In the genomic region with DNA sequence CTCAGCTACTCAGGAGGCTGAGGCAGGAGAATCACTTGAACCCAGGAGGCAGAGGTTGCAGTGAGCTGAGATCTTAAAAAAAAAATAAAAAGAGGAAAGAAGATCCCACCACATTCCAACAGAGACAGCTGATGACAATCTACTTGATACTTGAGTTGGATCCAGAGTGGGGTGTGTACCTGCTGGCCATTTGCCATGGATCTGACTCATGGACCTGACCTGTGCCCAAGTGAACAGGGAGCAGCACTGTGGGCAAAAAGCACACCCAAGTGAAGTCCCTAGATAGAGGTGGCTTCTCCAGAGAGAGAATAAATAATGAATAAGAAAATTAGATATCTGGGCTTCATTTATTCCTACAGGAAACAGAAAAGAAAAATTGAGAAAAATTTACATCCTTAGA, we compare ENCODE assay signal across 24 cellular contexts.
A peak's percentile ranks its signal among the peaks of the same experiment; 100 is the strongest.
DNase-seq lines count a peak whose midpoint lies in the region; ATAC-seq and TF ChIP-seq lines count a peak whose summit lies in the region.
"Had no signal": no experiment of that assay in that cellular context is flagged by ENCODE, and none has a peak within 500 bp of the region (broad histone marks: within the 10 kb centered on the region; RNA-seq: fewer than 3 reads in every experiment).

No MANE protein-coding gene starts in this region.

- POLR2A ChIA-PET in PC-9 (lab: Charles Lee; ENCODE audit: unreplicated experiment) = no interaction called here

- H3K9me2 ChIP-seq in PC-9 (ENCODE audit: insufficient read depth) (no peaks in the 10 kb centered on the region), MM.1S (replicated peaks; ENCODE audit: insufficient read depth, low read length) (no peaks in the 10 kb centered on the region)

- no peaks in the 10 kb centered on the region for H3K9me3 ChIP-seq in PC-9 (ENCODE audit: insufficient read depth, low read depth)
- no peaks in the 10 kb centered on the region for H3K9me3 ChIP-seq in MM.1S (replicated peaks; ENCODE audit: insufficient read depth, low read length)
- H3K9me3 ChIP-seq: prostate gland, SJSA1, uterus had no signal

- peaks cover 46% of the 10 kb centered on the region for H3K4me1 ChIP-seq in PC-9 (replicated peaks; ENCODE audit: insufficient read depth)
- H3K4me1 ChIP-seq in foreskin keratinocyte = no peaks in the 10 kb centered on the region
- H3K4me1 ChIP-seq in MM.1S (ENCODE audit: low read length) = peaks cover 22% of the 10 kb centered on the region
- H3K4me1 ChIP-seq: prostate gland, SJSA1, uterus had no signal

- CTCF ChIA-PET in PC-9 (lab: Charles Lee) = interaction anchor here (1.1 kb wide), 1 partner anchor 19 kb away, joined by 3 read pairs; no protein-coding TSS in a partner anchor

- H3K79me2 ChIP-seq in PC-9 (ENCODE audit: low read depth) (no peaks in the 10 kb centered on the region), MM.1S (ENCODE audit: low read length) (no peaks in the 10 kb centered on the region)

- H3K27ac ChIP-seq in PC-9 (peak overlapping the region; percentile 89), foreskin keratinocyte (no peak overlapping the region), MM.1S (ENCODE audit: low read length) (no peak overlapping the region)
- H3K27ac ChIP-seq: prostate gland, SJSA1, uterus had no signal

- H3K36me3 ChIP-seq in PC-9 (ENCODE audit: low read depth) (no peaks in the 10 kb centered on the region), MM.1S (replicated peaks; ENCODE audit: insufficient read depth, low read length) (no peaks in the 10 kb centered on the region)
- H3K36me3 ChIP-seq: prostate gland, SJSA1, uterus had no signal

- BruUV-seq in PC-9 (replicated peaks; lab: Mats Ljungman, UMichigan) = no TSS peak

- H3K27me3 Mint-ChIP-seq in osteocyte (ENCODE audit: unreplicated experiment) = peaks cover 52% of the 10 kb centered on the region
- peaks cover 5% of the 10 kb centered on the region for H3K27me3 Mint-ChIP-seq in activated naive CD8-positive, alpha-beta T cell treated with anti-CD3 and anti-CD28 coated beads for 36 hours

- no peaks in the 10 kb centered on the region for H3K36me3 Mint-ChIP-seq in osteocyte (ENCODE audit: unreplicated experiment)
- no peaks in the 10 kb centered on the region for H3K36me3 Mint-ChIP-seq in activated naive CD8-positive, alpha-beta T cell treated with anti-CD3 and anti-CD28 coated beads for 36 hours
- H3K36me3 Mint-ChIP-seq: CD14-positive monocyte had no signal

- H3K27me3 ChIP-seq in PC-9 (ENCODE audit: insufficient read depth, low read depth) (no peaks in the 10 kb centered on the region), foreskin keratinocyte (peaks cover 3% of the 10 kb centered on the region), MM.1S (replicated peaks; ENCODE audit: insufficient read depth, low read length) (no peaks in the 10 kb centered on the region)
- H3K27me3 ChIP-seq: SJSA1, uterus had no signal

- TF ChIP-seq CTCF in PC-9 (conservative IDR thresholded peaks at IDR 0.05) (no peak), foreskin keratinocyte (conservative IDR thresholded peaks at IDR 0.05) (no peak), osteocyte (IDR thresholded peaks at IDR 0.05) (no peak), MM.1S (IDR thresholded peaks at IDR 0.05; ENCODE audit: low read length) (no peak)

- H3K4me3 Mint-ChIP-seq in osteocyte (ENCODE audit: unreplicated experiment) = no peak overlapping the region
- no peak overlapping the region for H3K4me3 Mint-ChIP-seq in activated naive CD8-positive, alpha-beta T cell treated with anti-CD3 and anti-CD28 coated beads for 36 hours
- H3K4me3 Mint-ChIP-seq: activated naive CD4-positive, alpha-beta T cell treated with anti-CD3 and anti-CD28 coated beads for 36 hours; CD14-positive monocyte had no signal

- peaks cover 23% of the 10 kb centered on the region for H3F3A ChIP-seq in PC-9 (ENCODE audit: insufficient read depth, low read depth)
- peaks cover 15% of the 10 kb centered on the region for H3F3A ChIP-seq in MM.1S (ENCODE audit: insufficient read depth, low read length)

- ATAC-seq in foreskin keratinocyte (peak; percentile 61), HG03460 (IDR thresholded peaks at IDR 0.05; ENCODE audit: unreplicated experiment) (no peak)

- DNase-seq in DMS53 treated with DMSO at 0.1 percent for 48 hours (lab: John Stamatoyannopoulos, UW; ENCODE audit: unreplicated experiment) (peak; percentile 56), PC-9 (peak; percentile 86 to 88), foreskin keratinocyte (peak; percentile 29 to 63), osteocyte (ENCODE audit: extremely low spot score, unreplicated experiment) (peak; percentile 15), MM.1S (no peak), NCI-H1417 (lab: John Stamatoyannopoulos, UW) (no peak)
- no peak for DNase-seq in activated naive CD8-positive, alpha-beta T cell treated with anti-CD3 and anti-CD28 coated beads for 36 hours
- DNase-seq: activated CD4-positive, alpha-beta T cell treated with anti-CD3 and anti-CD28 coated beads, Interleukin-2, amount 50 U/mL, for 48 hours; activated naive CD4-positive, alpha-beta T cell treated with anti-CD3 and anti-CD28 coated beads for 36 hours; activated T-cell treated with anti-CD3 and anti-CD28 coated beads, Interleukin-2, amount 50 U/mL, for 1 hour; aorta; effector memory CD4-positive, alpha-beta T cell; Karpas-422; mesenchymal stem cell; NCI-H1105 treated with DMSO at 0.1 percent for 48 hours; NCI-H2171 treated with DMSO at 0.1 percent for 48 hours; NCI-H748 treated with DMSO at 0.1 percent for 48 hours; stimulated activated CD4-positive, alpha-beta T cell treated with anti-CD3 and anti-CD28 coated beads, Interleukin-4, amount 100 ng/mL, for 24 hours; T-helper 2 cell; uterus had no signal

- no peaks in the 10 kb centered on the region for H3K9me3 Mint-ChIP-seq in osteocyte (ENCODE audit: unreplicated experiment)
- H3K9me3 Mint-ChIP-seq in activated naive CD8-positive, alpha-beta T cell treated with anti-CD3 and anti-CD28 coated beads for 36 hours = no peaks in the 10 kb centered on the region
- H3K9me3 Mint-ChIP-seq: activated naive CD4-positive, alpha-beta T cell treated with anti-CD3 and anti-CD28 coated beads for 36 hours had no signal

- H3K9ac ChIP-seq in MM.1S (ENCODE audit: low read length) = no peak overlapping the region

- H2AFZ ChIP-seq in PC-9 (no peak overlapping the region), MM.1S (ENCODE audit: low read length) (no peak overlapping the region)

- peak overlapping the region; percentile 62 for H3K4me2 ChIP-seq in PC-9
- H3K4me2 ChIP-seq in MM.1S (ENCODE audit: low read depth, low read length) = no peak overlapping the region

- intact Hi-C loops in PC-9 (cut with micrococcal nuclease; ENCODE audit: unreplicated experiment) = loop anchor here (2.0 to 5.0 kb wide), 2 partner anchors 39 to 80 kb away; partner anchors contain the start of gene MIER3

- H3K4me3 ChIP-seq in PC-9 (no peak overlapping the region; the same call in 1 of the 2 replicates), MM.1S (ENCODE audit: low read length) (no peak overlapping the region)
- H3K4me3 ChIP-seq: prostate gland, SJSA1, uterus had no signal

- no peak overlapping the region for H3K27ac Mint-ChIP-seq in osteocyte (ENCODE audit: unreplicated experiment)
- no peak overlapping the region for H3K27ac Mint-ChIP-seq in activated naive CD8-positive, alpha-beta T cell treated with anti-CD3 and anti-CD28 coated beads for 36 hours
- H3K27ac Mint-ChIP-seq: activated naive CD4-positive, alpha-beta T cell treated with anti-CD3 and anti-CD28 coated beads for 36 hours had no signal

- H4K20me1 ChIP-seq in PC-9 (ENCODE audit: insufficient read depth) (no peaks in the 10 kb centered on the region), MM.1S (ENCODE audit: insufficient read depth, low read length) (no peaks in the 10 kb centered on the region)

- H3K4me1 Mint-ChIP-seq in osteocyte (ENCODE audit: unreplicated experiment) = no peaks in the 10 kb centered on the region
- peaks cover 18% of the 10 kb centered on the region for H3K4me1 Mint-ChIP-seq in activated naive CD8-positive, alpha-beta T cell treated with anti-CD3 and anti-CD28 coated beads for 36 hours

Comparison
In these comparisons a context has a peak if more than half of its experiments do, and no peak if none do; other contexts are left out.
1. DNase-seq: peak in DMS53 treated with DMSO at 0.1 percent for 48 hours (single experiment), PC-9 (2 of 2), foreskin keratinocyte (2 of 2) and osteocyte (single experiment); none in MM.1S (single experiment), NCI-H1417 (0 of 3) and activated naive CD8-positive, alpha-beta T cell treated with anti-CD3 and anti-CD28 coated beads for 36 hours (single experiment).